Comparison of ENCODE assay signal across 1 cellular context in the genomic region with DNA sequence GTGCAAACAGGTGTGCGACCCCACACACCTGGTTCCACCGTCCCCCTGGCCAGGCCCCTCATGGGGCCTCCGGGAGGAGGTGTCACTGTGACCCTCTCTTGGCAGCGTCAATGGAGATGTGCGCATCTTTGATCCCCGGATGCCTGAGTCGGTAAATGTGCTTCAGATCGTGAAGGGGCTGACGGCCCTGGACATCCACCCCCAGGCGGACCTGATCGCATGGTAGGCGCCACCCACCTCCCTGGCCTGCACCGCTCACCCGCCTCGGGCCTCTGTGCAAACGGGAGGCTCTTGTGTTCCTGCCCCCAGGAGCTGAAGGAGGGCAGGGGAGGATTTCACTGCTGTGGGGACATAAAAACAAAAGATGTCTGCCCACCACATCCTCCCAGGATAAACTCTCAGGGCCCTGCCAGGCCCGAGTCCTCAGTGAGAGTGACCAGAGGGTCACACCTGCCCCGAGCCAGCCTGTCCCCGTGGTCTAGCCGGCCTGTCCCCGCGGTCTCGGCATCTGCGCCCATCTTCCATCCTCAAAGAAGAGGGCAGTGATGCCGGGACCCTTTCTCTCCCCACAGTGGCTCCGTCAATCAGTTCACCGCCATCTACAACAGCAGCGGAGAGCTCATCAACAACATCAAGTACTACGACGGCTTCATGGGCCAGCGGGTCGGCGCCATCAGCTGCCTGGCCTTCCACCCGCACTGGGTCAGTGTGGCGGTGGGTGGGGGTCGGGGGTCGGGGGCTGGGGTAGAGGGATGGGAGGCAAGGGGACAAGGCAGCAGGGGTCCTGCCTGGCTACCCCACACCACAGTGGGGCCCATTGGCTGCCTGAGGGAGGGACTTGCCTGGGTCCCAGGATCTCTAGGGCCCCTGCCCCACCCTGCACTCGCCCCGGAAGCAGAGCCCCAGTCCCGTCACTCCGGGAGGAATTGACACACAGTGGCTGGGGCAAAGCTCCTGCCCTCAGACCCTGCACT.
TF ChIP-seq lines count a peak whose summit lies in the region.

No MANE protein-coding gene starts in this region.

TF ChIP-seq in IMR-90, 13 proteins besides CTCF, POLR2A, EP300 and RAD21:
- TF ChIP-seq, protein P1, sequence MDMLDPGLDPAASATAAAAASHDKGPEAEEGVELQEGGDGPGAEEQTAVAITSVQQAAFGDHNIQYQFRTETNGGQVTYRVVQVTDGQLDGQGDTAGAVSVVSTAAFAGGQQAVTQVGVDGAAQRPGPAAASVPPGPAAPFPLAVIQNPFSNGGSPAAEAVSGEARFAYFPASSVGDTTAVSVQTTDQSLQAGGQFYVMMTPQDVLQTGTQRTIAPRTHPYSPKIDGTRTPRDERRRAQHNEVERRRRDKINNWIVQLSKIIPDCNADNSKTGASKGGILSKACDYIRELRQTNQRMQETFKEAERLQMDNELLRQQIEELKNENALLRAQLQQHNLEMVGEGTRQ (IDR thresholded peaks at IDR 0.05; ENCODE audit: low read depth, low read length): no peak
- TF ChIP-seq, protein P2, sequence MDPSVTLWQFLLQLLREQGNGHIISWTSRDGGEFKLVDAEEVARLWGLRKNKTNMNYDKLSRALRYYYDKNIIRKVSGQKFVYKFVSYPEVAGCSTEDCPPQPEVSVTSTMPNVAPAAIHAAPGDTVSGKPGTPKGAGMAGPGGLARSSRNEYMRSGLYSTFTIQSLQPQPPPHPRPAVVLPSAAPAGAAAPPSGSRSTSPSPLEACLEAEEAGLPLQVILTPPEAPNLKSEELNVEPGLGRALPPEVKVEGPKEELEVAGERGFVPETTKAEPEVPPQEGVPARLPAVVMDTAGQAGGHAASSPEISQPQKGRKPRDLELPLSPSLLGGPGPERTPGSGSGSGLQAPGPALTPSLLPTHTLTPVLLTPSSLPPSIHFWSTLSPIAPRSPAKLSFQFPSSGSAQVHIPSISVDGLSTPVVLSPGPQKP (IDR thresholded peaks at IDR 0.05; ENCODE audit: borderline replicate concordance, low read depth, low read length): no peak
- TF ChIP-seq MAFK (IDR thresholded peaks at IDR 0.05; ENCODE audit: low read depth, low read length): no peak
- no peak for TF ChIP-seq CHD1 (IDR thresholded peaks at IDR 0.05; ENCODE audit: low read depth, low read length)
- no peak for TF ChIP-seq BHLHE40 (IDR thresholded peaks at IDR 0.05; ENCODE audit: low read depth, low read length)
- TF ChIP-seq SMC3 (IDR thresholded peaks at IDR 0.05; ENCODE audit: low read depth, low read length): no peak
- no peak for TF ChIP-seq RFX5 (IDR thresholded peaks at IDR 0.05; ENCODE audit: low read depth, low read length)
- no peak for TF ChIP-seq FOS (IDR thresholded peaks at IDR 0.05; ENCODE audit: low read depth, low read length)
- TF ChIP-seq CEBPB (IDR thresholded peaks at IDR 0.05; ENCODE audit: low read depth, low read length): no peak
- no peak for TF ChIP-seq RCOR1 (IDR thresholded peaks at IDR 0.05; ENCODE audit: insufficient replicate concordance, low read length)
- no peak for TF ChIP-seq NFE2L2 (IDR thresholded peaks at IDR 0.05; ENCODE audit: low read depth, low read length)
